17 cellular contexts compared by ENCODE assay signal in the genomic region with DNA sequence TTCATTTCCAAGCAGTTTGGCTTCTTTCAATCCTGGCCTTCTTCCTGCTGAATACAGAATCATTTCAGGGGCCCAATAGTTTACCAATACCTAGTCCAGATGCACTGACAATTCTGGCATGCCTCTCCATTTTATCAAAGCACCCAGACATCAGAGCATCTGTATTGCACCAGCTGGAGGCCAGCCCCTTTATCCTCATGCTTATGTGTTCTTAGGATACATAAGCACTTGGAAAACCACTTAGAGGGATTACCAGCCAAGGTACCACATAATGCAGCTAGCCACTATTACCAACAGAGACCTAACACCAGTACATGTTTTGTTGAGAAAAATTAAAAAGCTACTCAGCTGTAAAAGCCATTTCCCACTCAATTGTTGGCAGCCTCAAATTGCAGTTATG.
"Had no signal": no experiment of that assay in that cellular context is flagged by ENCODE, and none has a peak within 500 bp of the region (broad histone marks: within the 10 kb centered on the region; RNA-seq: fewer than 3 reads in every experiment).

No MANE protein-coding gene starts in this region.

- H3K4me1 Mint-ChIP-seq: activated naive CD4-positive, alpha-beta T cell treated with anti-CD3 and anti-CD28 coated beads, Interleukin-2, amount 50 U/mL, for 24 hours; endodermal cell; immature natural killer cell; nephron had no signal

- DNase-seq: activated CD4-positive, alpha-beta T cell treated with anti-CD3 and anti-CD28 coated beads for 4 hours; activated CD8-positive, alpha-beta T cell treated with anti-CD3 and anti-CD28 coated beads for 36 hours; activated effector memory CD4-positive, alpha-beta T cell treated with anti-CD3 and anti-CD28 coated beads, Interleukin-2, amount 50 U/mL, for 16 hours; activated T-cell treated with anti-CD3 and anti-CD28 coated beads, Interleukin-2, amount 50 U/mL, for 4 hours; adrenal gland; dorsolateral prefrontal cortex; endodermal cell; heart left ventricle; immature natural killer cell; occipital lobe; right cardiac atrium; stimulated activated CD4-positive, alpha-beta T cell treated with anti-CD3 and anti-CD28 coated beads, Interleukin-4, amount 100 ng/mL, for 24 hours; stimulated activated naive CD4-positive, alpha-beta T cell; uterus had no signal

- H3K27ac Mint-ChIP-seq: activated CD8-positive, alpha-beta T cell treated with anti-CD3 and anti-CD28 coated beads for 36 hours; activated naive CD4-positive, alpha-beta T cell treated with anti-CD3 and anti-CD28 coated beads, Interleukin-2, amount 50 U/mL, for 24 hours; endodermal cell; immature natural killer cell; nephron; progenitor cell of endocrine pancreas had no signal

- H3K4me3 Mint-ChIP-seq: activated CD8-positive, alpha-beta T cell treated with anti-CD3 and anti-CD28 coated beads for 36 hours; activated naive CD4-positive, alpha-beta T cell treated with anti-CD3 and anti-CD28 coated beads, Interleukin-2, amount 50 U/mL, for 24 hours; activated T-cell treated with anti-CD3 and anti-CD28 coated beads, Interleukin-2, amount 50 U/mL, for 4 hours; endodermal cell; immature natural killer cell; nephron had no signal

- H3K9me3 Mint-ChIP-seq: endodermal cell had no signal

- H3K27me3 Mint-ChIP-seq: activated CD8-positive, alpha-beta T cell treated with anti-CD3 and anti-CD28 coated beads for 36 hours; activated naive CD4-positive, alpha-beta T cell treated with anti-CD3 and anti-CD28 coated beads, Interleukin-2, amount 50 U/mL, for 24 hours; progenitor cell of endocrine pancreas had no signal

- H3K36me3 Mint-ChIP-seq: activated naive CD4-positive, alpha-beta T cell treated with anti-CD3 and anti-CD28 coated beads, Interleukin-2, amount 50 U/mL, for 24 hours had no signal

- ATAC-seq: activated CD8-positive, alpha-beta T cell treated with anti-CD3 and anti-CD28 coated beads for 36 hours; activated T-cell treated with anti-CD3 and anti-CD28 coated beads, Interleukin-2, amount 50 U/mL, for 4 hours; heart left ventricle; right cardiac atrium had no signal
